In the genomic region with DNA sequence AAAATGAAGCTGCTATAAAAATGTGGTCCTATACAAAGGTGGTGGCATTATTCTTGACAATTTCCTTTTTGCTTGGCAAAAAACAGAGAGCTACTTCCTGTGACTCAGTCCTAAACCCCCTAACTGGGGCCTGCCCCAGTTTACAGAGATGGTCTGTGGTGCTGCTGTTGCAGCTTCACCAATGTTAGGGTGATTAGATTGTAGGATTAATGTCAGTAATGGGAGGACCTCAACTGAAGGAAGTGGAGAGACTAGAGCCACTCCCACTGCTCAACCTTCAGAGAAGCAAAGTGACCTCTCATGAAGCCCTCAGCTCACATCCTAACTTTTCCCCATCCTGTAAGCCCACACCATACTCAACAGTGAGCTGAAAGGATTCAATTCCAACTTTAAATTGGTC, we compare ENCODE assay signal across 10 cellular contexts. TPM values are rescaled to one million over a fixed set of nuclear protein-coding genes. Genes with fewer than 3 reads are reported as not detected.
DNase-seq lines count a peak whose midpoint lies in the region; ATAC-seq, FAIRE-seq and TF ChIP-seq lines count a peak whose summit lies in the region.
"Had no signal": no experiment of that assay in that cellular context is flagged by ENCODE, and none has a peak within 500 bp of the region (broad histone marks: within the 10 kb centered on the region; RNA-seq: fewer than 3 reads in every experiment).

No MANE protein-coding gene starts in this region.

- BruUV-seq in GM12878 (replicated peaks; lab: Mats Ljungman, UMichigan), result no TSS peak

- H2AFZ ChIP-seq in GM12878 (ENCODE audit: control insufficient read depth, low read depth, low read length), result no peak overlapping the region
- no peak overlapping the region for H2AFZ ChIP-seq in osteoblast (ENCODE audit: low read length)

- H3K4me1 ChIP-seq in GM12878 (ENCODE audit: control insufficient read depth, insufficient read depth, low read length) (peaks cover 12% of the 10 kb centered on the region), osteoblast (ENCODE audit: insufficient read depth, low read length) (peaks cover 37% of the 10 kb centered on the region)

- TF ChIP-seq CTCF in GM12878 (IDR thresholded peaks at IDR 0.05 in 2 of 3, conservative IDR thresholded peaks at IDR 0.05 in 1 of 3; ENCODE audit: control insufficient read depth in 2 of 3, extremely low read depth in 1 of 3, insufficient read depth in 1 of 3, low read depth in 3 of 3, low read length in 3 of 3) (no peak), osteoblast (IDR thresholded peaks at IDR 0.05; ENCODE audit: extremely low read depth, low read depth, low read length) (no peak)

- H3K36me3 ChIP-seq in GM12878 (ENCODE audit: control insufficient read depth in 2 of 2, insufficient read depth in 2 of 2, low read length in 1 of 2) (no peaks in the 10 kb centered on the region), osteoblast (ENCODE audit: insufficient read depth, low read length) (peaks cover 4% of the 10 kb centered on the region)

- no peak for TF ChIP-seq EP300 in GM12878 (IDR thresholded peaks at IDR 0.05; ENCODE audit: borderline replicate concordance in 1 of 2, control insufficient read depth in 1 of 2, low read depth in 2 of 2, low read length in 2 of 2)

- POLR2A ChIA-PET in GM12878 (lab: Charles Lee), result interaction anchor here (1.0 to 1.8 kb wide), 2 partner anchors 36 to 186 kb away, joined by 3 to 8 read pairs; no protein-coding TSS in a partner anchor

- FAIRE-seq in GM12878 (lab: Jason Lieb, UNC), result peak; percentile 44
- FAIRE-seq: GM12892 had no signal

- in situ Hi-C loops in GM12878 (cut with MboI), result no loop called here

- H3K9me3 ChIP-seq in GM12878 (replicated peaks; ENCODE audit: control insufficient read depth, insufficient read depth, low read length), result no peaks in the 10 kb centered on the region
- no peaks in the 10 kb centered on the region for H3K9me3 ChIP-seq in osteoblast (ENCODE audit: low read depth, low read length)

- DNase-seq in ELR (ENCODE audit: low read depth) (peak; percentile 38), OCI-M1 (lab: John Stamatoyannopoulos, UW) (peak; percentile 32), GM12878 (ENCODE audit: low read depth, low spot score) (no peak), osteoblast (ENCODE audit: insufficient read length, low spot score, missing footprints) (peak; percentile 58), NCI-H345 (lab: John Stamatoyannopoulos, UW) (no peak), NCI-H526 (lab: John Stamatoyannopoulos, UW) (no peak), islet precursor cell (no peak)

- no peaks in the 10 kb centered on the region for H4K20me1 ChIP-seq in GM12878 (ENCODE audit: control insufficient read depth, insufficient read depth)
- peaks cover 8% of the 10 kb centered on the region for H4K20me1 ChIP-seq in osteoblast (ENCODE audit: insufficient read depth, low read length)

- H3K4me2 ChIP-seq in GM12878 (ENCODE audit: control insufficient read depth, insufficient read depth), result no peak overlapping the region
- H3K4me2 ChIP-seq in osteoblast (ENCODE audit: insufficient read depth, low read length), result no peak overlapping the region

- RAD21 ChIA-PET in GM12878 (lab: Charles Lee; ENCODE audit: unreplicated experiment), result interaction anchor here (0.7 to 6.4 kb wide), 10 partner anchors 12 to 178 kb away, joined by 3 to 74 read pairs (median 4); a partner anchor contains a TSS

- H3K9ac ChIP-seq in GM12878 (ENCODE audit: control insufficient read depth, insufficient read depth, low read length), result no peak overlapping the region

- no peak for TF ChIP-seq POLR2A in GM12878 (IDR thresholded peaks at IDR 0.05; ENCODE audit: low read depth, low read length)

- H3K79me2 ChIP-seq in GM12878 (ENCODE audit: control insufficient read depth, insufficient read depth, low read length) (no peaks in the 10 kb centered on the region; the same call in 1 of the 2 replicates), osteoblast (ENCODE audit: insufficient read depth, low read length) (peaks cover 19% of the 10 kb centered on the region)

- H3K27ac ChIP-seq in GM12878 (ENCODE audit: control insufficient read depth, insufficient read depth) (no peak overlapping the region), osteoblast (ENCODE audit: low read depth, low read length) (peak overlapping the region; percentile 94)

- ATAC-seq in GM12878 (no peak), GM21717 (IDR thresholded peaks at IDR 0.05; ENCODE audit: unreplicated experiment) (no peak)

- TF ChIP-seq RAD21 in GM12878 (IDR thresholded peaks at IDR 0.05; ENCODE audit: insufficient read depth, low read depth, low read length), result no peak

- CTCF ChIA-PET in GM12878 (lab: Yijun Ruan, JAX), result interaction anchor here (0.6 to 8.6 kb wide), 18 partner anchors 8 to 455 kb away, joined by 3 to 216 read pairs (median 10); a partner anchor contains a TSS

- H3K4me3 ChIP-seq in GM12878 (no peak overlapping the region), osteoblast (ENCODE audit: insufficient read depth, low read length) (no peak overlapping the region)
- H3K4me3 ChIP-seq: lung had no signal

- SMC1A ChIA-PET in GM12878 (lab: Charles Lee; ENCODE audit: uncharacterized antibody, unreplicated experiment), result interaction anchor here (0.9 to 5.6 kb wide), 16 partner anchors 8 to 95 kb away, joined by 3 to 72 read pairs (median 6); a partner anchor contains a TSS

- H3K27me3 ChIP-seq in GM12878 (replicated peaks in 1 of 2; ENCODE audit: control insufficient read depth in 2 of 2, insufficient read depth in 2 of 2, low read length in 1 of 2), result no peaks in the 10 kb centered on the region
- H3K27me3 ChIP-seq in osteoblast (ENCODE audit: insufficient read depth, low read length), result no peaks in the 10 kb centered on the region

- intact Hi-C loops in GM12878 (cut with micrococcal nuclease; ENCODE audit: unreplicated experiment), result loop anchor here (5.0 kb wide), 1 partner anchor 35 kb away; a partner anchor contains a TSS

RNA-seq across cellular contexts. Expression of a gene that starts 3.6 kb away (rescaled TPM):
- total RNA-seq in GM12878 (2013; cell fraction: nucleolus; rRNA removed), result 1.7 and 5.0 TPM in 2 replicates
- 44.6 and 48.4 TPM in 2 replicates for total RNA-seq in GM12878 (2014; rRNA removed)
- total RNA-seq in GM12878 (2014; rRNA removed; fragmentation: Illumina TruSeq; extraction: Trizol), result 45.7 and 46.9 TPM in 2 replicates
- total RNA-seq in GM12878 (2021), result 54.6 and 55.4 TPM in 2 replicates
- polyA plus RNA-seq in GM12878 (2011; ENCODE audit: low read depth), result 8.1 TPM
- 5.3 and 7.2 TPM in 2 replicates for polyA plus RNA-seq in GM12878 (2011; rRNA removed)
- 6.2 and 11.8 TPM in 2 replicates for polyA plus RNA-seq in GM12878 (2011; cell fraction: cytosol; rRNA removed)
- 2.4 and 9.4 TPM in 2 replicates for polyA plus RNA-seq in GM12878 (2011; cell fraction: nucleus; rRNA removed)
- 11.8 and 23.8 TPM in 2 replicates for polyA plus RNA-seq in GM12878 (2012)
- 10.5 and 15.0 TPM in 2 replicates for polyA plus RNA-seq in GM12878 (2014; fragmentation: Illumina TruSeq; extraction: Trizol)
- 100 to 1,000 TPM; 109 to 121 TPM for polyA plus RNA-seq in GM12878 (2014; fragmentation: Nextera tagmentation; extraction: Ambion mirVana)
- 59.1 and 60.2 TPM in 2 replicates for polyA plus RNA-seq in GM12878 (2014; rRNA removed)
- 10 to 100 TPM; 28.8 to 32.3 TPM for polyA plus RNA-seq in GM12878 (2016; fragmentation: Nextera tagmentation; extraction: Ambion mirVana)
- polyA minus RNA-seq in GM12878 (2011; rRNA and poly(A)+ RNA removed), result 3.4 and 7.7 TPM in 2 replicates
- polyA minus RNA-seq in GM12878 (2011; cell fraction: cytosol; rRNA and poly(A)+ RNA removed), result 33.4 and 45.6 TPM in 2 replicates
- polyA minus RNA-seq in GM12878 (2011; cell fraction: nucleus; rRNA and poly(A)+ RNA removed), result 7.1 and 7.4 TPM in 2 replicates
- total RNA-seq in osteoblast, result 1,187 and 1,317 TPM in 2 replicates

RNA-seq across cellular contexts. Expression of a gene that starts 8.6 kb away (rescaled TPM):
- not detected in 2 replicates for total RNA-seq in GM12878 (2013; cell fraction: nucleolus; rRNA removed)
- total RNA-seq in GM12878 (2014; rRNA removed) (not detected in 2 replicates), GM12878 (2014; rRNA removed; fragmentation: Illumina TruSeq; extraction: Trizol) (0.63 TPM in 1 of 2 replicates, not detected in the other), GM12878 (2021) (0.45 and 0.49 TPM in 2 replicates), osteoblast (not detected in 2 replicates)
- not detected for polyA plus RNA-seq in GM12878 (2011; ENCODE audit: low read depth)
- polyA plus RNA-seq in GM12878 (2011; rRNA removed) (not detected in 2 replicates), GM12878 (2014; fragmentation: Illumina TruSeq; extraction: Trizol) (not detected in 2 replicates), GM12878 (2014; fragmentation: Nextera tagmentation; extraction: Ambion mirVana) (under 1 TPM; 0.47 to 0.75 TPM), GM12878 (2014; rRNA removed) (0.28 TPM in 1 of 2 replicates, not detected in the other), GM12878 (2016; fragmentation: Nextera tagmentation; extraction: Ambion mirVana) (not detected)
- polyA plus RNA-seq in GM12878 (2011; cell fraction: cytosol; rRNA removed), result 0.22 TPM in 1 of 2 replicates, not detected in the other
- polyA plus RNA-seq in GM12878 (2011; cell fraction: nucleus; rRNA removed), result not detected in 2 replicates
- 0.83 TPM in 1 of 2 replicates, not detected in the other for polyA plus RNA-seq in GM12878 (2012)
- not detected in 2 replicates for polyA minus RNA-seq in GM12878 (2011; rRNA and poly(A)+ RNA removed)
- polyA minus RNA-seq in GM12878 (2011; cell fraction: cytosol; rRNA and poly(A)+ RNA removed), result not detected in 2 replicates
- polyA minus RNA-seq in GM12878 (2011; cell fraction: nucleus; rRNA and poly(A)+ RNA removed), result not detected in 2 replicates

RNA-seq across cellular contexts. Expression of a gene that starts 13.4 kb away (rescaled TPM):
- total RNA-seq in GM12878 (2013; cell fraction: nucleolus; rRNA removed), result 3.0 and 3.6 TPM in 2 replicates
- total RNA-seq in GM12878 (2014; rRNA removed) (19.9 and 25.9 TPM in 2 replicates), GM12878 (2014; rRNA removed; fragmentation: Illumina TruSeq; extraction: Trizol) (26.2 and 30.4 TPM in 2 replicates), GM12878 (2021) (29.5 and 34.0 TPM in 2 replicates), osteoblast (21.5 and 63.0 TPM in 2 replicates)
- 13.4 TPM for polyA plus RNA-seq in GM12878 (2011; ENCODE audit: low read depth)
- polyA plus RNA-seq in GM12878 (2011; rRNA removed) (10.3 and 14.2 TPM in 2 replicates), GM12878 (2014; fragmentation: Illumina TruSeq; extraction: Trizol) (26.2 and 28.4 TPM in 2 replicates), GM12878 (2014; fragmentation: Nextera tagmentation; extraction: Ambion mirVana) (100 to 1,000 TPM in 1 of 2 experiments, 10 to 100 TPM in 1; 73.9 to 104 TPM), GM12878 (2014; rRNA removed) (43.8 and 45.8 TPM in 2 replicates), GM12878 (2016; fragmentation: Nextera tagmentation; extraction: Ambion mirVana) (1 to 10 TPM; 4.3 to 9.9 TPM)
- 15.2 and 20.3 TPM in 2 replicates for polyA plus RNA-seq in GM12878 (2011; cell fraction: cytosol; rRNA removed)
- 6.0 and 9.9 TPM in 2 replicates for polyA plus RNA-seq in GM12878 (2011; cell fraction: nucleus; rRNA removed)
- polyA plus RNA-seq in GM12878 (2012), result 7.0 and 13.3 TPM in 2 replicates
- 2.9 and 9.0 TPM in 2 replicates for polyA minus RNA-seq in GM12878 (2011; rRNA and poly(A)+ RNA removed)
- polyA minus RNA-seq in GM12878 (2011; cell fraction: cytosol; rRNA and poly(A)+ RNA removed), result 9.4 and 9.9 TPM in 2 replicates
- 1.5 and 1.7 TPM in 2 replicates for polyA minus RNA-seq in GM12878 (2011; cell fraction: nucleus; rRNA and poly(A)+ RNA removed)

RNA-seq across cellular contexts. Expression of a gene that starts 16.9 kb away (rescaled TPM):
- total RNA-seq in GM12878 (2013; cell fraction: nucleolus; rRNA removed), result not detected in 2 replicates
- total RNA-seq in GM12878 (2014; rRNA removed) (not detected in 2 replicates), GM12878 (2014; rRNA removed; fragmentation: Illumina TruSeq; extraction: Trizol) (not detected in 2 replicates), GM12878 (2021) (0.29 TPM in 1 of 2 replicates, not detected in the other), osteoblast (4.4 and 7.6 TPM in 2 replicates)
- polyA plus RNA-seq in GM12878 (2011; ENCODE audit: low read depth), result not detected
- polyA plus RNA-seq in GM12878 (2011; rRNA removed) (0.32 and 0.45 TPM in 2 replicates), GM12878 (2014; fragmentation: Illumina TruSeq; extraction: Trizol) (not detected in 2 replicates), GM12878 (2014; fragmentation: Nextera tagmentation; extraction: Ambion mirVana) (not detected), GM12878 (2014; rRNA removed) (0.32 TPM in 1 of 2 replicates, not detected in the other), GM12878 (2016; fragmentation: Nextera tagmentation; extraction: Ambion mirVana) (not detected)
- 0.39 and 0.57 TPM in 2 replicates for polyA plus RNA-seq in GM12878 (2011; cell fraction: cytosol; rRNA removed)
- not detected in 2 replicates for polyA plus RNA-seq in GM12878 (2011; cell fraction: nucleus; rRNA removed)
- polyA plus RNA-seq in GM12878 (2012), result not detected in 2 replicates
- 1.2 TPM in 1 of 2 replicates, not detected in the other for polyA minus RNA-seq in GM12878 (2011; rRNA and poly(A)+ RNA removed)
- not detected in 2 replicates for polyA minus RNA-seq in GM12878 (2011; cell fraction: cytosol; rRNA and poly(A)+ RNA removed)
- polyA minus RNA-seq in GM12878 (2011; cell fraction: nucleus; rRNA and poly(A)+ RNA removed), result not detected in 2 replicates

RNA-seq across cellular contexts. Expression of a gene that starts 33.5 kb away (rescaled TPM):
- 1.3 TPM in 1 of 2 replicates, not detected in the other for total RNA-seq in GM12878 (2013; cell fraction: nucleolus; rRNA removed)
- total RNA-seq in GM12878 (2014; rRNA removed), result 0.11 and 0.76 TPM in 2 replicates
- 0.69 and 0.76 TPM in 2 replicates for total RNA-seq in GM12878 (2014; rRNA removed; fragmentation: Illumina TruSeq; extraction: Trizol)
- total RNA-seq in GM12878 (2021), result 0.69 and 0.77 TPM in 2 replicates
- not detected for polyA plus RNA-seq in GM12878 (2011; ENCODE audit: low read depth)
- 0.37 and 1.5 TPM in 2 replicates for polyA plus RNA-seq in GM12878 (2011; rRNA removed)
- polyA plus RNA-seq in GM12878 (2011; cell fraction: cytosol; rRNA removed), result 0.58 and 0.64 TPM in 2 replicates
- 0.42 and 0.51 TPM in 2 replicates for polyA plus RNA-seq in GM12878 (2011; cell fraction: nucleus; rRNA removed)
- not detected in 2 replicates for polyA plus RNA-seq in GM12878 (2012)
- 0.92 TPM in 1 of 2 replicates, not detected in the other for polyA plus RNA-seq in GM12878 (2014; fragmentation: Illumina TruSeq; extraction: Trizol)
- 1 to 10 TPM in 1 of 2 experiments, under 1 TPM in 1; 0.23 to 1.2 TPM for polyA plus RNA-seq in GM12878 (2014; fragmentation: Nextera tagmentation; extraction: Ambion mirVana)
- 0.37 and 1.4 TPM in 2 replicates for polyA plus RNA-seq in GM12878 (2014; rRNA removed)
- under 1 TPM in 1 of 2 experiments, not detected in 1; 0.42 TPM for polyA plus RNA-seq in GM12878 (2016; fragmentation: Nextera tagmentation; extraction: Ambion mirVana)
- polyA minus RNA-seq in GM12878 (2011; rRNA and poly(A)+ RNA removed), result 0.66 TPM in 1 of 2 replicates, not detected in the other
- polyA minus RNA-seq in GM12878 (2011; cell fraction: cytosol; rRNA and poly(A)+ RNA removed), result not detected in 2 replicates
- polyA minus RNA-seq in GM12878 (2011; cell fraction: nucleus; rRNA and poly(A)+ RNA removed), result not detected in 2 replicates
- total RNA-seq in osteoblast, result 1.8 and 2.1 TPM in 2 replicates

Comparison
In these comparisons a context has a peak if more than half of its experiments do, and no peak if none do; other contexts are left out.
1. DNase-seq: peak in ELR (single experiment), OCI-M1 (single experiment) and osteoblast (single experiment); none in GM12878 (single experiment), NCI-H345 (single experiment), NCI-H526 (0 of 2) and islet precursor cell (single experiment).
2. RNA of a gene that starts 3.6 kb away (total RNA-seq): 1,187 to 1,317 TPM in osteoblast; 1.7 to 55.4 TPM in GM12878; every median in the first group is over 10 times any median in the second.